12 cellular contexts compared by ENCODE assay signal in the genomic region with DNA sequence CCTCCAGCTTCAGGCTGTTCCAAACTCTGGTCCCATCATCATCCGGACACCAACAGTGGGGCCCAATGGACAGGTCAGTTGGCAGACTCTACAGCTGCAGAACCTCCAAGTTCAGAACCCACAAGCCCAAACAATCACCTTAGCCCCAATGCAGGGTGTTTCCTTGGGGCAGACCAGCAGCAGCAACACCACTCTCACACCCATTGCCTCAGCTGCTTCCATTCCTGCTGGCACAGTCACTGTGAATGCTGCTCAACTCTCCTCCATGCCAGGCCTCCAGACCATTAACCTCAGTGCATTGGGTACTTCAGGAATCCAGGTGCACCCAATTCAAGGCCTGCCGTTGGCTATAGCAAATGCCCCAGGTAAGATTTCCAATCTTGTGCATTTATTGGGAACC. TPM values are rescaled to one million over a fixed set of nuclear protein-coding genes. Genes with fewer than 3 reads are reported as not detected.
DNase-seq lines count a peak whose midpoint lies in the region; ATAC-seq, FAIRE-seq and TF ChIP-seq lines count a peak whose summit lies in the region.
"Had no signal": no experiment of that assay in that cellular context is flagged by ENCODE, and none has a peak within 500 bp of the region (broad histone marks: within the 10 kb centered on the region; RNA-seq: fewer than 3 reads in every experiment).

No MANE protein-coding gene starts in this region.

- H3K27ac ChIP-seq in HepG2 (ENCODE audit: extremely low read length, insufficient read depth, low read length) (no peak overlapping the region), right lobe of liver (no peak overlapping the region), GM12878 (ENCODE audit: control insufficient read depth, insufficient read depth) (no peak overlapping the region), mesodermal cell (ENCODE audit: low read depth, low read length, severe bottlenecking) (no peak overlapping the region), vagina (peak overlapping the region; percentile 100)

- SMC1A ChIA-PET in GM12878 (lab: Charles Lee; ENCODE audit: uncharacterized antibody, unreplicated experiment), result interaction anchor here (1.0 to 6.9 kb wide), 13 partner anchors 9 to 59 kb away, joined by 3 to 124 read pairs (median 6); a partner anchor contains a TSS

- H2AFZ ChIP-seq in HepG2 (ENCODE audit: low read length), result no peak overlapping the region
- H2AFZ ChIP-seq in GM12878 (ENCODE audit: control insufficient read depth, low read depth, low read length), result no peak overlapping the region

- H3K9me3 ChIP-seq in HepG2 (ENCODE audit: low read length), result no peaks in the 10 kb centered on the region
- H3K9me3 ChIP-seq in right lobe of liver, result no peaks in the 10 kb centered on the region
- H3K9me3 ChIP-seq in GM12878 (replicated peaks; ENCODE audit: control insufficient read depth, insufficient read depth, low read length), result no peaks in the 10 kb centered on the region; the same call in 2 of the 3 replicates
- no peaks in the 10 kb centered on the region for H3K9me3 ChIP-seq in mesodermal cell (ENCODE audit: control insufficient read depth, low read length)
- no peaks in the 10 kb centered on the region for H3K9me3 ChIP-seq in vagina

- H4K20me1 ChIP-seq in HepG2 (ENCODE audit: insufficient read depth, low read length) (no peaks in the 10 kb centered on the region), GM12878 (ENCODE audit: control insufficient read depth, insufficient read depth) (peaks cover 4% of the 10 kb centered on the region; the same call in 1 of the 2 replicates)

- H3K4me3 ChIP-seq in HepG2 (replicated peaks in 1 of 3; ENCODE audit: insufficient read depth in 1 of 3, low read depth in 2 of 3, low read length in 3 of 3) (peak overlapping the region in 2 of 3 experiments; percentile 2 to 13; a peak in 2 of 6 replicates), right lobe of liver (no peak overlapping the region), GM12878 (peak overlapping the region; percentile 47; the same call in 1 of the 2 replicates), mesodermal cell (ENCODE audit: extremely low read depth, insufficient read depth, low read length, poor library complexity, severe bottlenecking) (peak overlapping the region; percentile 3), vagina (peak overlapping the region; percentile 64 to 93)

- no TSS peak for BruUV-seq in HepG2 (replicated peaks; lab: Mats Ljungman, UMichigan)
- no TSS peak for BruUV-seq in GM12878 (replicated peaks; lab: Mats Ljungman, UMichigan)

- RAD21 ChIA-PET in GM12878 (lab: Charles Lee; ENCODE audit: unreplicated experiment), result interaction anchor here (1.0 to 6.4 kb wide), 8 partner anchors 9 to 62 kb away, joined by 3 to 91 read pairs (median 6); a partner anchor contains a TSS

- CTCF ChIA-PET in HepG2 (lab: Yijun Ruan, JAX; ENCODE audit: low intra/inter-chr PET ratio, low total read pairs), result no interaction called here
- CTCF ChIA-PET in GM12878 (lab: Yijun Ruan, JAX), result interaction anchor here (1.0 to 8.1 kb wide), 13 partner anchors 12 to 93 kb away, joined by 3 to 164 read pairs (median 9); a partner anchor contains a TSS

- POLR2A ChIA-PET in HepG2 (lab: Yijun Ruan, JAX), result no interaction called here
- POLR2A ChIA-PET in GM12878 (lab: Charles Lee), result interaction anchor here (0.6 to 5.5 kb wide), 9 partner anchors 18 to 138 kb away, joined by 3 to 37 read pairs (median 4); a partner anchor contains a TSS

- in situ Hi-C loops in HepG2 (cut with HindIII; ENCODE audit: extremely low pct_ligation_motif_present, low pct_unique_long_range_greater_than_20kb), result no loop called here
- in situ Hi-C loops in GM12878 (cut with MboI), result no loop called here

- H3K27me3 ChIP-seq in HepG2 (ENCODE audit: control insufficient read depth in 1 of 2, insufficient read depth in 2 of 2, low read length in 2 of 2), result no peaks in the 10 kb centered on the region; a peak in 1 of 5 replicates
- H3K27me3 ChIP-seq in right lobe of liver, result no peaks in the 10 kb centered on the region
- no peaks in the 10 kb centered on the region for H3K27me3 ChIP-seq in GM12878 (replicated peaks in 1 of 2; ENCODE audit: control insufficient read depth in 2 of 2, insufficient read depth in 2 of 2, low read length in 1 of 2)
- H3K27me3 ChIP-seq in vagina, result no peaks in the 10 kb centered on the region

- H3K36me3 ChIP-seq in HepG2 (replicated peaks in 1 of 2; ENCODE audit: control insufficient read depth in 1 of 2, insufficient read depth in 2 of 2, low read length in 2 of 2) (peaks cover 16 to 28% of the 10 kb centered on the region in 2 experiments), right lobe of liver (peaks cover 0 to 32% (median 7%) of the 10 kb centered on the region in 4 donors), GM12878 (ENCODE audit: control insufficient read depth in 2 of 2, insufficient read depth in 2 of 2, low read length in 1 of 2) (peaks cover 11% of the 10 kb centered on the region in 2 experiments; a peak in 3 of 4 replicates), mesodermal cell (ENCODE audit: control insufficient read depth, insufficient read depth, low read length) (peaks cover 65% of the 10 kb centered on the region), vagina (peaks cover 0 to 36% of the 10 kb centered on the region in 2 donors)

- H3K9ac ChIP-seq in HepG2 (ENCODE audit: insufficient read depth, low read depth, low read length) (peak overlapping the region; percentile 9; the same call in 1 of the 2 replicates), GM12878 (ENCODE audit: control insufficient read depth, insufficient read depth, low read length) (peak overlapping the region; percentile 9)

- ATAC-seq in HepG2 (no peak), right lobe of liver (no peak), GM12878 (no peak)

- TF ChIP-seq POLR2A in HepG2 (IDR thresholded peaks at IDR 0.05; ENCODE audit: insufficient read depth in 1 of 2, low read depth in 2 of 2, low read length in 2 of 2), result no peak
- TF ChIP-seq POLR2A in right lobe of liver (IDR thresholded peaks at IDR 0.05), result no peak
- no peak for TF ChIP-seq POLR2A in GM12878 (IDR thresholded peaks at IDR 0.05; ENCODE audit: low read depth, low read length)
- TF ChIP-seq POLR2A in vagina (IDR thresholded peaks at IDR 0.05), result no peak

- peak overlapping the region; percentile 55 for H3K4me2 ChIP-seq in HepG2 (ENCODE audit: low read depth, low read length)
- peak overlapping the region; percentile 83 for H3K4me2 ChIP-seq in GM12878 (ENCODE audit: control insufficient read depth, insufficient read depth)

- TF ChIP-seq RAD21 in HepG2 (CRISPR knock-in tag; IDR thresholded peaks at IDR 0.05) (no peak), GM12878 (IDR thresholded peaks at IDR 0.05; ENCODE audit: insufficient read depth, low read depth, low read length) (no peak)

- intact Hi-C loops in HepG2 (cut with micrococcal nuclease; ENCODE audit: unreplicated experiment) (loop anchor here (5.0 kb wide), 1 partner anchor 39 kb away; a partner anchor contains a TSS), right lobe of liver (cut with DNase I) (no loop called here), GM12878 (cut with micrococcal nuclease; ENCODE audit: unreplicated experiment) (loop anchor here (5.0 kb wide), 1 partner anchor 39 kb away; a partner anchor contains a TSS), vagina (cut with DNase I) (loop anchor here (10.0 kb wide), 1 partner anchor 72 kb away; a partner anchor contains a TSS)

- DNase-seq in HepG2 (ENCODE audit: low spot score) (no peak), right lobe of liver (no peak), GM12878 (ENCODE audit: low read depth, low spot score) (no peak), vagina (ENCODE audit: extremely low spot score in 2 of 2) (no peak), activated gamma-delta T cell (lab: John Stamatoyannopoulos, UW) (no peak), NK-92 (lab: John Stamatoyannopoulos, UW; ENCODE audit: unreplicated experiment) (no peak), DMS153 (lab: John Stamatoyannopoulos, UW) (no peak)
- DNase-seq: H9, NCI-H1105 treated with DMSO at 0.1 percent for 48 hours had no signal

- H3K79me2 ChIP-seq in HepG2 (ENCODE audit: insufficient read depth, low read length) (peaks cover 52% of the 10 kb centered on the region), GM12878 (ENCODE audit: control insufficient read depth, insufficient read depth, low read length) (peaks cover 56% of the 10 kb centered on the region)

- FAIRE-seq in HepG2 (lab: Jason Lieb, UNC) (no peak), GM12878 (lab: Jason Lieb, UNC) (no peak)
- FAIRE-seq: G401.6 had no signal

- WGBS in HepG2 (ENCODE audit: low lambda C conversion rate), result 92% methylated on average over 1 of the region's 2 CpGs
- 80% methylated on average over 1 of the region's 2 CpGs for WGBS in right lobe of liver (ENCODE audit: insufficient coverage, low coverage, low lambda C conversion rate, missing lambda C conversion rate)
- 78% methylated on average over 2 of the region's 2 CpGs for WGBS in GM12878 (ENCODE audit: insufficient coverage, insufficient replicate concordance, low lambda C conversion rate, missing lambda C conversion rate)
- 94 to 95% methylated on average over 2 of the region's 2 CpGs for WGBS in mesodermal cell (ENCODE audit: insufficient coverage in 2 of 2), 2 experiments

- TF ChIP-seq CTCF in HepG2 (CRISPR knock-in tag; IDR thresholded peaks at IDR 0.05) (no peak), right lobe of liver (IDR thresholded peaks at IDR 0.05) (no peak), GM12878 (IDR thresholded peaks at IDR 0.05 in 2 of 3, conservative IDR thresholded peaks at IDR 0.05 in 1 of 3; ENCODE audit: control insufficient read depth in 2 of 3, extremely low read depth in 1 of 3, insufficient read depth in 1 of 3, low read depth in 3 of 3, low read length in 3 of 3) (no peak), vagina (IDR thresholded peaks at IDR 0.05) (no peak)

- no peak for TF ChIP-seq EP300 in HepG2 (IDR thresholded peaks at IDR 0.05; ENCODE audit: low read depth in 2 of 2, low read length in 2 of 2)
- TF ChIP-seq EP300 in HepG2 (CRISPR knock-in tag; IDR thresholded peaks at IDR 0.05; ENCODE audit: borderline replicate concordance), result no peak
- no peak for TF ChIP-seq EP300 in GM12878 (IDR thresholded peaks at IDR 0.05; ENCODE audit: borderline replicate concordance in 1 of 2, control insufficient read depth in 1 of 2, low read depth in 2 of 2, low read length in 2 of 2)

- H3K4me1 ChIP-seq in HepG2 (ENCODE audit: insufficient read depth, low read length), result peaks cover 76% of the 10 kb centered on the region
- peaks cover 0 to 75% (median 30%) of the 10 kb centered on the region in 4 donors for H3K4me1 ChIP-seq in right lobe of liver
- peaks cover 25% of the 10 kb centered on the region for H3K4me1 ChIP-seq in GM12878 (ENCODE audit: control insufficient read depth, insufficient read depth, low read length)
- peaks cover 31% of the 10 kb centered on the region for H3K4me1 ChIP-seq in mesodermal cell (ENCODE audit: control insufficient read depth, insufficient read depth, low read length, poor library complexity, severe bottlenecking)
- peaks cover 74% of the 10 kb centered on the region for H3K4me1 ChIP-seq in vagina

RNA-seq across cellular contexts. Expression of a gene that starts 3.3 kb away (rescaled TPM):
- 27.5 and 46.7 TPM in 2 replicates for total RNA-seq in HepG2 (2016; rRNA removed; fragmentation: Illumina TruSeq; extraction: Trizol)
- total RNA-seq in HepG2 (2016; cell fraction: cytosol; rRNA removed; fragmentation: Illumina TruSeq; extraction: Trizol; ENCODE audit: low read depth), result 3.0 and 3.4 TPM in 2 replicates
- 29.7 and 40.6 TPM in 2 replicates for total RNA-seq in HepG2 (2016; cell fraction: insoluble cytoplasmic fraction; rRNA removed; fragmentation: Illumina TruSeq; extraction: Trizol)
- 13.8 and 14.7 TPM in 2 replicates for total RNA-seq in HepG2 (2016; cell fraction: membrane; rRNA removed; fragmentation: Illumina TruSeq; extraction: Trizol)
- 23.5 and 24.3 TPM in 2 replicates for total RNA-seq in HepG2 (2016; cell fraction: nucleus; rRNA removed; fragmentation: Illumina TruSeq; extraction: Trizol)
- polyA plus RNA-seq in HepG2 (2011; rRNA removed), result 26.5 and 27.3 TPM in 2 replicates
- polyA plus RNA-seq in HepG2 (2011; cell fraction: cytosol; rRNA removed), result 18.2 TPM in 2 replicates
- polyA plus RNA-seq in HepG2 (2011; cell fraction: nucleus; rRNA removed), result 30.1 and 31.9 TPM in 2 replicates
- 14.7 and 15.8 TPM in 2 replicates for polyA plus RNA-seq in HepG2 (2012)
- 0.63 and 0.79 TPM in 2 replicates for polyA plus RNA-seq in HepG2 (2016; cell fraction: cytosol; fragmentation: Illumina TruSeq; extraction: Trizol; ENCODE audit: low read depth)
- 22.5 and 22.9 TPM in 2 replicates for polyA plus RNA-seq in HepG2 (2016; cell fraction: insoluble cytoplasmic fraction; fragmentation: Illumina TruSeq; extraction: Trizol; ENCODE audit: low read depth)
- polyA plus RNA-seq in HepG2 (2016; cell fraction: membrane; fragmentation: Illumina TruSeq; extraction: Trizol; ENCODE audit: low read depth), result 2.7 and 3.3 TPM in 2 replicates
- polyA plus RNA-seq in HepG2 (2016; cell fraction: nucleus; fragmentation: Illumina TruSeq; extraction: Trizol; ENCODE audit: insufficient read depth, low read depth), result 25.6 and 29.7 TPM in 2 replicates
- 128 and 335 TPM in 2 replicates for polyA minus RNA-seq in HepG2 (2011; rRNA and poly(A)+ RNA removed; ENCODE audit: low replicate concordance)
- polyA minus RNA-seq in HepG2 (2011; cell fraction: cytosol; rRNA and poly(A)+ RNA removed), result 38.1 and 39.5 TPM in 2 replicates
- 31.4 and 32.7 TPM in 2 replicates for polyA minus RNA-seq in HepG2 (2011; cell fraction: nucleus; rRNA and poly(A)+ RNA removed)
- 10 to 100 TPM; 20.3 to 29.2 (median 23.9) TPM for total RNA-seq in right lobe of liver
- 61.7 and 67.4 TPM in 2 replicates for total RNA-seq in GM12878 (2013; cell fraction: nucleolus; rRNA removed)
- total RNA-seq in GM12878 (2014; rRNA removed), result 27.0 and 29.7 TPM in 2 replicates
- total RNA-seq in GM12878 (2014; rRNA removed; fragmentation: Illumina TruSeq; extraction: Trizol), result 31.8 and 32.7 TPM in 2 replicates
- total RNA-seq in GM12878 (2021), result 46.7 and 49.0 TPM in 2 replicates
- polyA plus RNA-seq in GM12878 (2011; ENCODE audit: low read depth), result 10.3 TPM
- 43.9 and 52.0 TPM in 2 replicates for polyA plus RNA-seq in GM12878 (2011; rRNA removed)
- polyA plus RNA-seq in GM12878 (2011; cell fraction: cytosol; rRNA removed), result 45.8 and 49.4 TPM in 2 replicates
- polyA plus RNA-seq in GM12878 (2011; cell fraction: nucleus; rRNA removed), result 41.3 and 53.9 TPM in 2 replicates
- 17.4 and 19.4 TPM in 2 replicates for polyA plus RNA-seq in GM12878 (2012)
- 33.5 and 35.6 TPM in 2 replicates for polyA plus RNA-seq in GM12878 (2014; fragmentation: Illumina TruSeq; extraction: Trizol)
- polyA plus RNA-seq in GM12878 (2014; fragmentation: Nextera tagmentation; extraction: Ambion mirVana), result 1 to 10 TPM; 4.0 to 7.3 TPM
- 22.4 and 23.4 TPM in 2 replicates for polyA plus RNA-seq in GM12878 (2014; rRNA removed)
- 1 to 10 TPM; 3.3 to 3.7 TPM for polyA plus RNA-seq in GM12878 (2016; fragmentation: Nextera tagmentation; extraction: Ambion mirVana)
- polyA minus RNA-seq in GM12878 (2011; rRNA and poly(A)+ RNA removed), result 143 and 181 TPM in 2 replicates
- 31.4 and 35.9 TPM in 2 replicates for polyA minus RNA-seq in GM12878 (2011; cell fraction: cytosol; rRNA and poly(A)+ RNA removed)
- polyA minus RNA-seq in GM12878 (2011; cell fraction: nucleus; rRNA and poly(A)+ RNA removed), result 18.9 and 33.2 TPM in 2 replicates
- polyA plus RNA-seq in mesodermal cell (2013, experiment 1 of 2), result 44.2 TPM
- polyA plus RNA-seq in mesodermal cell (2013, experiment 2 of 2), result 37.8 TPM
- 76.1 TPM for total RNA-seq in vagina

RNA-seq across cellular contexts. Expression of a gene that starts 40.4 kb away (rescaled TPM):
- total RNA-seq in HepG2 (2016; rRNA removed; fragmentation: Illumina TruSeq; extraction: Trizol) (0.58 and 0.90 TPM in 2 replicates), right lobe of liver (under 1 TPM; 0.09 to 0.74 (median 0.48) TPM), GM12878 (2014; rRNA removed) (not detected in 2 replicates), GM12878 (2014; rRNA removed; fragmentation: Illumina TruSeq; extraction: Trizol) (not detected in 2 replicates), GM12878 (2021) (0.13 TPM in 1 of 2 replicates, not detected in the other), vagina (1.2 TPM)
- 0.44 and 0.81 TPM in 2 replicates for total RNA-seq in HepG2 (2016; cell fraction: cytosol; rRNA removed; fragmentation: Illumina TruSeq; extraction: Trizol; ENCODE audit: low read depth)
- 0.45 and 1.1 TPM in 2 replicates for total RNA-seq in HepG2 (2016; cell fraction: insoluble cytoplasmic fraction; rRNA removed; fragmentation: Illumina TruSeq; extraction: Trizol)
- total RNA-seq in HepG2 (2016; cell fraction: membrane; rRNA removed; fragmentation: Illumina TruSeq; extraction: Trizol), result 0.59 and 0.83 TPM in 2 replicates
- total RNA-seq in HepG2 (2016; cell fraction: nucleus; rRNA removed; fragmentation: Illumina TruSeq; extraction: Trizol), result 0.37 TPM in 1 of 2 replicates, not detected in the other
- polyA plus RNA-seq in HepG2 (2011; rRNA removed) (0.24 and 0.50 TPM in 2 replicates), GM12878 (2011; rRNA removed) (not detected in 2 replicates), GM12878 (2014; fragmentation: Illumina TruSeq; extraction: Trizol) (not detected in 2 replicates), GM12878 (2014; fragmentation: Nextera tagmentation; extraction: Ambion mirVana) (under 1 TPM in 1 of 2 experiments, not detected in 1; 0.06 TPM), GM12878 (2014; rRNA removed) (not detected in 2 replicates), GM12878 (2016; fragmentation: Nextera tagmentation; extraction: Ambion mirVana) (not detected)
- 0.37 and 0.81 TPM in 2 replicates for polyA plus RNA-seq in HepG2 (2011; cell fraction: cytosol; rRNA removed)
- 0.80 and 0.90 TPM in 2 replicates for polyA plus RNA-seq in HepG2 (2011; cell fraction: nucleus; rRNA removed)
- 0.15 and 0.21 TPM in 2 replicates for polyA plus RNA-seq in HepG2 (2012)
- 0.43 and 0.48 TPM in 2 replicates for polyA plus RNA-seq in HepG2 (2016; cell fraction: cytosol; fragmentation: Illumina TruSeq; extraction: Trizol; ENCODE audit: low read depth)
- 0.48 and 1.4 TPM in 2 replicates for polyA plus RNA-seq in HepG2 (2016; cell fraction: insoluble cytoplasmic fraction; fragmentation: Illumina TruSeq; extraction: Trizol; ENCODE audit: low read depth)
- 0.47 and 0.73 TPM in 2 replicates for polyA plus RNA-seq in HepG2 (2016; cell fraction: membrane; fragmentation: Illumina TruSeq; extraction: Trizol; ENCODE audit: low read depth)
- polyA plus RNA-seq in HepG2 (2016; cell fraction: nucleus; fragmentation: Illumina TruSeq; extraction: Trizol; ENCODE audit: insufficient read depth, low read depth), result 0.80 and 0.85 TPM in 2 replicates
- 0.49 and 0.66 TPM in 2 replicates for polyA minus RNA-seq in HepG2 (2011; rRNA and poly(A)+ RNA removed; ENCODE audit: low replicate concordance)
- not detected in 2 replicates for polyA minus RNA-seq in HepG2 (2011; cell fraction: cytosol; rRNA and poly(A)+ RNA removed)
- 0.25 and 0.64 TPM in 2 replicates for polyA minus RNA-seq in HepG2 (2011; cell fraction: nucleus; rRNA and poly(A)+ RNA removed)
- total RNA-seq in GM12878 (2013; cell fraction: nucleolus; rRNA removed), result not detected in 2 replicates
- polyA plus RNA-seq in GM12878 (2011; ENCODE audit: low read depth), result not detected
- polyA plus RNA-seq in GM12878 (2011; cell fraction: cytosol; rRNA removed), result not detected in 2 replicates
- not detected in 2 replicates for polyA plus RNA-seq in GM12878 (2011; cell fraction: nucleus; rRNA removed)
- not detected in 2 replicates for polyA plus RNA-seq in GM12878 (2012)
- polyA minus RNA-seq in GM12878 (2011; rRNA and poly(A)+ RNA removed), result not detected in 2 replicates
- polyA minus RNA-seq in GM12878 (2011; cell fraction: cytosol; rRNA and poly(A)+ RNA removed), result not detected in 2 replicates
- polyA minus RNA-seq in GM12878 (2011; cell fraction: nucleus; rRNA and poly(A)+ RNA removed), result not detected in 2 replicates
- 5.8 TPM for polyA plus RNA-seq in mesodermal cell (2013, experiment 1 of 2)
- 4.4 TPM for polyA plus RNA-seq in mesodermal cell (2013, experiment 2 of 2)
- total RNA-seq: activated CD8-positive, alpha-beta memory T cell treated with anti-CD3 and anti-CD28 coated beads for 36 hours; H9 had no signal

RNA-seq across cellular contexts. Expression of a gene that starts 47.1 kb away (rescaled TPM):
- total RNA-seq in HepG2 (2016; rRNA removed; fragmentation: Illumina TruSeq; extraction: Trizol), result not detected in 2 replicates
- total RNA-seq in HepG2 (2016; cell fraction: cytosol; rRNA removed; fragmentation: Illumina TruSeq; extraction: Trizol; ENCODE audit: low read depth), result not detected in 2 replicates
- total RNA-seq in HepG2 (2016; cell fraction: insoluble cytoplasmic fraction; rRNA removed; fragmentation: Illumina TruSeq; extraction: Trizol), result not detected in 2 replicates
- not detected in 2 replicates for total RNA-seq in HepG2 (2016; cell fraction: membrane; rRNA removed; fragmentation: Illumina TruSeq; extraction: Trizol)
- not detected in 2 replicates for total RNA-seq in HepG2 (2016; cell fraction: nucleus; rRNA removed; fragmentation: Illumina TruSeq; extraction: Trizol)
- not detected in 2 replicates for polyA plus RNA-seq in HepG2 (2011; rRNA removed)
- not detected in 2 replicates for polyA plus RNA-seq in HepG2 (2011; cell fraction: cytosol; rRNA removed)
- not detected in 2 replicates for polyA plus RNA-seq in HepG2 (2011; cell fraction: nucleus; rRNA removed)
- polyA plus RNA-seq in HepG2 (2012), result not detected in 2 replicates
- not detected in 2 replicates for polyA plus RNA-seq in HepG2 (2016; cell fraction: cytosol; fragmentation: Illumina TruSeq; extraction: Trizol; ENCODE audit: low read depth)
- polyA plus RNA-seq in HepG2 (2016; cell fraction: insoluble cytoplasmic fraction; fragmentation: Illumina TruSeq; extraction: Trizol; ENCODE audit: low read depth), result not detected in 2 replicates
- polyA plus RNA-seq in HepG2 (2016; cell fraction: membrane; fragmentation: Illumina TruSeq; extraction: Trizol; ENCODE audit: low read depth), result not detected in 2 replicates
- polyA plus RNA-seq in HepG2 (2016; cell fraction: nucleus; fragmentation: Illumina TruSeq; extraction: Trizol; ENCODE audit: insufficient read depth, low read depth), result not detected in 2 replicates
- not detected in 2 replicates for polyA minus RNA-seq in HepG2 (2011; rRNA and poly(A)+ RNA removed; ENCODE audit: low replicate concordance)
- polyA minus RNA-seq in HepG2 (2011; cell fraction: cytosol; rRNA and poly(A)+ RNA removed), result not detected in 2 replicates
- not detected in 2 replicates for polyA minus RNA-seq in HepG2 (2011; cell fraction: nucleus; rRNA and poly(A)+ RNA removed)
- not detected for total RNA-seq in right lobe of liver
- total RNA-seq in GM12878 (2013; cell fraction: nucleolus; rRNA removed), result not detected in 2 replicates
- not detected in 2 replicates for total RNA-seq in GM12878 (2014; rRNA removed)
- total RNA-seq in GM12878 (2014; rRNA removed; fragmentation: Illumina TruSeq; extraction: Trizol), result not detected in 2 replicates
- total RNA-seq in GM12878 (2021), result not detected in 2 replicates
- polyA plus RNA-seq in GM12878 (2011; ENCODE audit: low read depth), result not detected
- polyA plus RNA-seq in GM12878 (2011; rRNA removed), result not detected in 2 replicates
- polyA plus RNA-seq in GM12878 (2011; cell fraction: cytosol; rRNA removed), result not detected in 2 replicates
- not detected in 2 replicates for polyA plus RNA-seq in GM12878 (2011; cell fraction: nucleus; rRNA removed)
- polyA plus RNA-seq in GM12878 (2012), result not detected in 2 replicates
- polyA plus RNA-seq in GM12878 (2014; fragmentation: Illumina TruSeq; extraction: Trizol), result not detected in 2 replicates
- polyA plus RNA-seq in GM12878 (2014; fragmentation: Nextera tagmentation; extraction: Ambion mirVana), result under 1 TPM in 1 of 2 experiments, not detected in 1; 0.05 TPM
- polyA plus RNA-seq in GM12878 (2014; rRNA removed), result not detected in 2 replicates
- under 1 TPM in 1 of 2 experiments, not detected in 1; 0.11 TPM for polyA plus RNA-seq in GM12878 (2016; fragmentation: Nextera tagmentation; extraction: Ambion mirVana)
- polyA minus RNA-seq in GM12878 (2011; rRNA and poly(A)+ RNA removed), result not detected in 2 replicates
- not detected in 2 replicates for polyA minus RNA-seq in GM12878 (2011; cell fraction: cytosol; rRNA and poly(A)+ RNA removed)
- polyA minus RNA-seq in GM12878 (2011; cell fraction: nucleus; rRNA and poly(A)+ RNA removed), result not detected in 2 replicates
- 0.66 TPM for polyA plus RNA-seq in mesodermal cell (2013, experiment 1 of 2)
- 0.51 TPM for polyA plus RNA-seq in mesodermal cell (2013, experiment 2 of 2)
- not detected for total RNA-seq in vagina
- total RNA-seq: activated CD8-positive, alpha-beta memory T cell treated with anti-CD3 and anti-CD28 coated beads for 36 hours; H9 had no signal

RNA-seq across cellular contexts. Expression of a gene that starts 58.3 kb away (rescaled TPM):
- total RNA-seq in HepG2 (2016; rRNA removed; fragmentation: Illumina TruSeq; extraction: Trizol) (102 and 109 TPM in 2 replicates), right lobe of liver (10 to 100 TPM; 35.9 to 91.2 (median 61.0) TPM), GM12878 (2014; rRNA removed) (94.2 and 112 TPM in 2 replicates), GM12878 (2014; rRNA removed; fragmentation: Illumina TruSeq; extraction: Trizol) (126 and 133 TPM in 2 replicates), GM12878 (2021) (214 and 224 TPM in 2 replicates), vagina (54.0 TPM)
- 78.3 and 97.6 TPM in 2 replicates for total RNA-seq in HepG2 (2016; cell fraction: cytosol; rRNA removed; fragmentation: Illumina TruSeq; extraction: Trizol; ENCODE audit: low read depth)
- 99.2 and 114 TPM in 2 replicates for total RNA-seq in HepG2 (2016; cell fraction: insoluble cytoplasmic fraction; rRNA removed; fragmentation: Illumina TruSeq; extraction: Trizol)
- 113 and 134 TPM in 2 replicates for total RNA-seq in HepG2 (2016; cell fraction: membrane; rRNA removed; fragmentation: Illumina TruSeq; extraction: Trizol)
- total RNA-seq in HepG2 (2016; cell fraction: nucleus; rRNA removed; fragmentation: Illumina TruSeq; extraction: Trizol), result 37.8 and 46.1 TPM in 2 replicates
- polyA plus RNA-seq in HepG2 (2011; rRNA removed) (65.0 and 70.4 TPM in 2 replicates), GM12878 (2011; rRNA removed) (111 and 116 TPM in 2 replicates), GM12878 (2014; fragmentation: Illumina TruSeq; extraction: Trizol) (271 and 372 TPM in 2 replicates), GM12878 (2014; fragmentation: Nextera tagmentation; extraction: Ambion mirVana) (100 to 1,000 TPM; 339 to 381 TPM), GM12878 (2014; rRNA removed) (195 TPM in 2 replicates), GM12878 (2016; fragmentation: Nextera tagmentation; extraction: Ambion mirVana) (100 to 1,000 TPM; 451 to 462 TPM)
- polyA plus RNA-seq in HepG2 (2011; cell fraction: cytosol; rRNA removed), result 58.7 and 62.8 TPM in 2 replicates
- polyA plus RNA-seq in HepG2 (2011; cell fraction: nucleus; rRNA removed), result 20.0 and 31.0 TPM in 2 replicates
- polyA plus RNA-seq in HepG2 (2012), result 99.5 and 141 TPM in 2 replicates
- 115 and 156 TPM in 2 replicates for polyA plus RNA-seq in HepG2 (2016; cell fraction: cytosol; fragmentation: Illumina TruSeq; extraction: Trizol; ENCODE audit: low read depth)
- polyA plus RNA-seq in HepG2 (2016; cell fraction: insoluble cytoplasmic fraction; fragmentation: Illumina TruSeq; extraction: Trizol; ENCODE audit: low read depth), result 164 and 180 TPM in 2 replicates
- 149 and 177 TPM in 2 replicates for polyA plus RNA-seq in HepG2 (2016; cell fraction: membrane; fragmentation: Illumina TruSeq; extraction: Trizol; ENCODE audit: low read depth)
- polyA plus RNA-seq in HepG2 (2016; cell fraction: nucleus; fragmentation: Illumina TruSeq; extraction: Trizol; ENCODE audit: insufficient read depth, low read depth), result 113 and 118 TPM in 2 replicates
- polyA minus RNA-seq in HepG2 (2011; rRNA and poly(A)+ RNA removed; ENCODE audit: low replicate concordance), result 59.9 and 104 TPM in 2 replicates
- 20.7 and 32.5 TPM in 2 replicates for polyA minus RNA-seq in HepG2 (2011; cell fraction: cytosol; rRNA and poly(A)+ RNA removed)
- polyA minus RNA-seq in HepG2 (2011; cell fraction: nucleus; rRNA and poly(A)+ RNA removed), result 18.5 and 23.0 TPM in 2 replicates
- total RNA-seq in GM12878 (2013; cell fraction: nucleolus; rRNA removed), result 82.6 and 90.1 TPM in 2 replicates
- 232 TPM for polyA plus RNA-seq in GM12878 (2011; ENCODE audit: low read depth)
- 130 and 141 TPM in 2 replicates for polyA plus RNA-seq in GM12878 (2011; cell fraction: cytosol; rRNA removed)
- 50.3 and 51.6 TPM in 2 replicates for polyA plus RNA-seq in GM12878 (2011; cell fraction: nucleus; rRNA removed)
- 263 and 277 TPM in 2 replicates for polyA plus RNA-seq in GM12878 (2012)
- polyA minus RNA-seq in GM12878 (2011; rRNA and poly(A)+ RNA removed), result 98.5 and 129 TPM in 2 replicates
- polyA minus RNA-seq in GM12878 (2011; cell fraction: cytosol; rRNA and poly(A)+ RNA removed), result 41.8 and 44.8 TPM in 2 replicates
- polyA minus RNA-seq in GM12878 (2011; cell fraction: nucleus; rRNA and poly(A)+ RNA removed), result 22.7 and 45.4 TPM in 2 replicates
- polyA plus RNA-seq in mesodermal cell (2013, experiment 1 of 2), result 99.2 TPM
- 98.1 TPM for polyA plus RNA-seq in mesodermal cell (2013, experiment 2 of 2)

Comparison
In these comparisons a context has a peak if more than half of its experiments do, and no peak if none do; other contexts are left out.
1. H3K4me3 ChIP-seq: peak in HepG2 (2 of 3), GM12878 (single experiment), mesodermal cell (single experiment) and vagina (2 of 2); none in right lobe of liver (0 of 3).
2. intact Hi-C loops: an anchor here in HepG2 (5.0 kb wide), GM12878 (5.0 kb wide) and vagina (10.0 kb wide); none called in right lobe of liver.